10 cellular contexts compared by ENCODE assay signal in genomic region chr17:60398227-60398959, GRCh38. TPM values are rescaled to one million over a fixed set of nuclear protein-coding genes. Genes with fewer than 3 reads are reported as not detected.
DNase-seq lines count a peak whose midpoint lies in the region; ATAC-seq and TF ChIP-seq lines count a peak whose summit lies in the region.
"Had no signal": no experiment of that assay in that cellular context is flagged by ENCODE, and none has a peak within 500 bp of the region (broad histone marks: within the 10 kb centered on the region; RNA-seq: fewer than 3 reads in every experiment).

No MANE protein-coding gene starts in this region.

- H3K4me1 ChIP-seq in tibial nerve, result peaks cover 0 to 2% (median 0%) of the 10 kb centered on the region in 4 donors
- H3K4me1 ChIP-seq in esophagus squamous epithelium, result peaks cover 0 to 29% (median 4%) of the 10 kb centered on the region in 3 donors

- TF ChIP-seq POLR2A in tibial nerve (IDR thresholded peaks at IDR 0.05), result no peak
- TF ChIP-seq POLR2A in esophagus squamous epithelium (IDR thresholded peaks at IDR 0.05), result no peak

- WGBS in tibial nerve, 2 donors, result 57 to 59% methylated on average over 3 of the region's 3 CpGs
- 49 to 70% methylated on average over 3 of the region's 3 CpGs for WGBS in esophagus squamous epithelium, 2 donors

- H3K36me3 ChIP-seq in tibial nerve, result no peaks in the 10 kb centered on the region
- no peaks in the 10 kb centered on the region for H3K36me3 ChIP-seq in esophagus squamous epithelium

- H3K4me3 ChIP-seq in tibial nerve (no peak overlapping the region), esophagus squamous epithelium (no peak overlapping the region)

- DNase-seq in GM13976 (ENCODE audit: low spot score) (peak; percentile 49), NOMO-1 treated with DMSO at 0.1 percent for 48 hours (lab: John Stamatoyannopoulos, UW; ENCODE audit: unreplicated experiment) (peak; percentile 98), ecto neural progenitor cell (ENCODE audit: low spot score) (no peak), tibial nerve (ENCODE audit: low spot score in 2 of 2) (no peak), SW 1271 (lab: John Stamatoyannopoulos, UW) (no peak), esophagus squamous epithelium (lab: John Stamatoyannopoulos, UW) (no peak)
- DNase-seq: activated CD4-positive, alpha-beta T cell treated with anti-CD3 and anti-CD28 coated beads for 36 hours had no signal

- in situ Hi-C loops in GM13976 (cut with MboI; ENCODE audit: low sequenced_read_pairs, unreplicated experiment), result no loop called here

- intact Hi-C loops in esophagus squamous epithelium (cut with DNase I), result no loop called here

- H3K27me3 ChIP-seq in layer of hippocampus (ENCODE audit: control insufficient read depth, insufficient read depth, low read length) (no peaks in the 10 kb centered on the region), tibial nerve (no peaks in the 10 kb centered on the region), esophagus squamous epithelium (peaks cover 0 to 3% (median 0%) of the 10 kb centered on the region in 4 donors)

- H3K27ac ChIP-seq in layer of hippocampus (ENCODE audit: low read depth, low read length), result peak overlapping the region; percentile 65
- peak overlapping the region in 1 of 4 donors; percentile 48 for H3K27ac ChIP-seq in tibial nerve
- peak overlapping the region in 1 of 4 donors; percentile 57 for H3K27ac ChIP-seq in esophagus squamous epithelium
- H3K27ac ChIP-seq: epithelial cell of prostate had no signal

- TF ChIP-seq CTCF in GM13976 (IDR thresholded peaks at IDR 0.05; ENCODE audit: borderline replicate concordance, control extremely low read depth, extremely low read depth, insufficient read depth, missing control alignments), result no peak
- no peak for TF ChIP-seq CTCF in tibial nerve (IDR thresholded peaks at IDR 0.05)
- TF ChIP-seq CTCF in esophagus squamous epithelium (IDR thresholded peaks at IDR 0.05), result no peak

- TF ChIP-seq EP300 in tibial nerve (IDR thresholded peaks at IDR 0.05), result peak in 1 of 2 donors; percentile 18

- no peaks in the 10 kb centered on the region for H3K9me3 ChIP-seq in tibial nerve
- H3K9me3 ChIP-seq in esophagus squamous epithelium, result no peaks in the 10 kb centered on the region

- peak; percentile 62 for ATAC-seq in GM21737 (IDR thresholded peaks at IDR 0.05; ENCODE audit: unreplicated experiment)
- ATAC-seq: activated CD4-positive, alpha-beta T cell treated with anti-CD3 and anti-CD28 coated beads for 36 hours had no signal

RNA-seq across cellular contexts. Expression of gene USP32, which starts 6.5 kb away (rescaled TPM):
- total RNA-seq in tibial nerve (10 to 100 TPM; 49.6 to 64.7 (median 56.5) TPM), esophagus squamous epithelium (10 to 100 TPM; 29.1 to 74.1 (median 42.5) TPM)

RNA-seq across cellular contexts. Expression of gene CHCT1, which starts 23.9 kb away (rescaled TPM):
- total RNA-seq in tibial nerve, result not detected
- total RNA-seq in esophagus squamous epithelium, result not detected

Comparison
In these comparisons a context has a peak if more than half of its experiments do, and no peak if none do; other contexts are left out.
1. DNase-seq: peak in GM13976 (single experiment) and NOMO-1 treated with DMSO at 0.1 percent for 48 hours (single experiment); none in ecto neural progenitor cell (single experiment), tibial nerve (0 of 2), SW 1271 (0 of 2) and esophagus squamous epithelium (single experiment).